Comparison of ENCODE assay signal across 8 cellular contexts in genomic region chr6:11198663-11199603, GRCh38. TPM values are rescaled to one million over a fixed set of nuclear protein-coding genes. Genes with fewer than 3 reads are reported as not detected.
DNase-seq lines count a peak whose midpoint lies in the region; ATAC-seq, FAIRE-seq and TF ChIP-seq lines count a peak whose summit lies in the region.

No MANE protein-coding gene starts in this region.

- H3K4me1 ChIP-seq in A549 (peaks cover 94% of the 10 kb centered on the region), hepatocyte (ENCODE audit: insufficient read depth) (peaks cover 43% of the 10 kb centered on the region)

- H3K4me2 ChIP-seq in A549: peak overlapping the region; percentile 58; the same call in 2 of the 3 replicates
- H3K4me2 ChIP-seq in hepatocyte: no peak overlapping the region

- TF ChIP-seq RAD21 in A549 (conservative IDR thresholded peaks at IDR 0.05 in 1 of 2, IDR thresholded peaks at IDR 0.05 in 1 of 2): no peak

- no peak for TF ChIP-seq EP300 in A549 (IDR thresholded peaks at IDR 0.05)

- H3K9me3 ChIP-seq in A549 (no peaks in the 10 kb centered on the region), hepatocyte (ENCODE audit: low read depth) (no peaks in the 10 kb centered on the region)

- POLR2A ChIA-PET in A549 (lab: Yijun Ruan, JAX): no interaction called here

- peaks cover 1 to 2% (median 2%) of the 10 kb centered on the region in 3 donors for H3K27me3 Mint-ChIP-seq in immature natural killer cell (ENCODE audit: low read depth in 3 of 3)

- CTCF ChIA-PET in A549 (lab: Yijun Ruan, JAX): interaction anchor here (1.1 to 1.3 kb wide), 2 partner anchors 27 to 297 kb away, joined by 3 read pairs; no protein-coding TSS in a partner anchor

- H3K4me3 ChIP-seq in A549 (no peak overlapping the region), hepatocyte (no peak overlapping the region)

- no peaks in the 10 kb centered on the region for H3K36me3 ChIP-seq in hepatocyte (replicated peaks; ENCODE audit: insufficient read depth, low read depth)

- H3K36me3 Mint-ChIP-seq in immature natural killer cell: peaks cover 26 to 33% (median 33%) of the 10 kb centered on the region in 3 donors

- no peak overlapping the region for H2AFZ ChIP-seq in hepatocyte

- peaks cover 94 to 98% of the 10 kb centered on the region in 2 donors for H3K4me1 Mint-ChIP-seq in immature natural killer cell

- peak overlapping the region; percentile 49 to 79 (median 58) for H3K4me3 Mint-ChIP-seq in immature natural killer cell

- peaks cover 22% of the 10 kb centered on the region for H3K79me2 ChIP-seq in hepatocyte

- no peak for TF ChIP-seq POLR2A in A549 (IDR thresholded peaks at IDR 0.05; ENCODE audit: low read length)

- 83% methylated on average over 5 of the region's 5 CpGs for WGBS in A549 (ENCODE audit: missing lambda C conversion rate)
- 94% methylated on average over 5 of the region's 5 CpGs for WGBS in hepatocyte (ENCODE audit: low lambda C conversion rate, missing lambda C conversion rate)

- FAIRE-seq in A549 (lab: Jason Lieb, UNC): no peak

- no peaks in the 10 kb centered on the region for H3K9me2 ChIP-seq in hepatocyte (replicated peaks; ENCODE audit: insufficient read depth)

- ATAC-seq in A549 (no peak), GM21367 (IDR thresholded peaks at IDR 0.05; ENCODE audit: unreplicated experiment) (peak; percentile 58), HG02852 (IDR thresholded peaks at IDR 0.05; ENCODE audit: unreplicated experiment) (no peak), GM18907 (IDR thresholded peaks at IDR 0.05; ENCODE audit: unreplicated experiment) (no peak)

- H3K9me3 Mint-ChIP-seq in immature natural killer cell: no peaks in the 10 kb centered on the region

- H3K27me3 ChIP-seq in hepatocyte: no peaks in the 10 kb centered on the region

- TF ChIP-seq CTCF in A549 (IDR thresholded peaks at IDR 0.05) (no peak), hepatocyte (IDR thresholded peaks at IDR 0.05; ENCODE audit: poor library complexity) (no peak)

- peak overlapping the region; percentile 79 to 98 (median 92) for H3K27ac Mint-ChIP-seq in immature natural killer cell

- H3K27ac ChIP-seq in A549 (peak overlapping the region; percentile 94 to 98), hepatocyte (no peak overlapping the region)

- DNase-seq in A549 (ENCODE audit: low read depth in 1 of 2, low spot score in 1 of 2) (no peak), T-helper 1 cell (peak in 4 of 5 donors; percentile 8 to 76 (median 28)), immature natural killer cell (peak; percentile 64 to 70 (median 65)), hepatocyte (ENCODE audit: low spot score) (no peak), AML-193 (lab: John Stamatoyannopoulos, UW) (no peak)

- no peaks in the 10 kb centered on the region for H4K20me1 ChIP-seq in hepatocyte (ENCODE audit: insufficient read depth, poor library complexity, severe bottlenecking)

TF ChIP-seq in A549, 52 proteins besides CTCF, POLR2A, EP300 and RAD21:
- 0 out of 2 replicates have a peak, but pooled peaks have one; percentile 5 for TF ChIP-seq FOXS1 (CRISPR knock-in tag; IDR thresholded peaks at IDR 0.05)
- TF ChIP-seq RCOR1 (IDR thresholded peaks at IDR 0.05; ENCODE audit: low read depth, low read length): no peak
- TF ChIP-seq PHF8 (IDR thresholded peaks at IDR 0.05; ENCODE audit: borderline replicate concordance, low read depth): no peak
- no peak for TF ChIP-seq JUN (IDR thresholded peaks at IDR 0.05)
- no peak for TF ChIP-seq GATA3 (IDR thresholded peaks at IDR 0.05; ENCODE audit: borderline replicate concordance)
- no peak for TF ChIP-seq REST (IDR thresholded peaks at IDR 0.05)
- TF ChIP-seq ZFP36 (IDR thresholded peaks at IDR 0.05; ENCODE audit: borderline replicate concordance, partially characterized antibody): no peak
- 0 out of 2 replicates have a peak, but pooled peaks have one; percentile 41 for TF ChIP-seq HEYL (CRISPR knock-in tag; IDR thresholded peaks at IDR 0.05)
- TF ChIP-seq RARB (CRISPR knock-in tag; IDR thresholded peaks at IDR 0.05): no peak
- no peak for TF ChIP-seq E2F6 (IDR thresholded peaks at IDR 0.05; ENCODE audit: borderline replicate concordance, low read depth)
- TF ChIP-seq ESRRA (IDR thresholded peaks at IDR 0.05; ENCODE audit: borderline replicate concordance, low read length): no peak
- peak in 1 of 2 experiments; percentile 45; a peak in 1 of 4 replicates for TF ChIP-seq CEBPB (IDR thresholded peaks at IDR 0.05)
- no peak for TF ChIP-seq CHD4 (IDR thresholded peaks at IDR 0.05; ENCODE audit: borderline replicate concordance)
- TF ChIP-seq EHF (CRISPR knock-in tag; IDR thresholded peaks at IDR 0.05): no peak; the same call in 1 of the 2 replicates
TF ChIP-seq in A549: peak in this region for 3.

RNA-seq across cellular contexts. Expression of gene NEDD9, which starts 33.5 kb away (rescaled TPM):
- polyA plus RNA-seq in A549 (2011; rRNA removed): 79.6 and 82.5 TPM in 2 replicates
- 58.4 and 71.1 TPM in 2 replicates for polyA plus RNA-seq in A549 (2012; cell fraction: cytosol; rRNA removed)
- 106 and 118 TPM in 2 replicates for polyA plus RNA-seq in A549 (2012; cell fraction: nucleus; rRNA removed)
- 43.6 to 47.9 TPM (median 46.7 TPM) in 3 replicates for polyA plus RNA-seq in A549 (2017; fragmentation: RNase III; extraction: RNeasy Plus Mini Kit Qiagen cat#74134 plus additional on column Dnase treatment)
- 212 and 221 TPM in 2 replicates for polyA minus RNA-seq in A549 (2011; rRNA and poly(A)+ RNA removed)
- polyA plus RNA-seq in immature natural killer cell: 10 to 100 TPM; 26.2 to 73.6 (median 27.6) TPM
- 55.1 and 57.3 TPM in 2 replicates for total RNA-seq in hepatocyte
- polyA plus RNA-seq in hepatocyte: 59.3 and 67.1 TPM in 2 replicates

Comparison
In these comparisons a context has a peak if more than half of its experiments do, and no peak if none do; other contexts are left out.
1. DNase-seq: peak in T-helper 1 cell (4 of 5) and immature natural killer cell (3 of 3); none in A549 (0 of 2), hepatocyte (single experiment) and AML-193 (0 of 2).